ENCODE assay signal across 8 cellular contexts in genomic region chr2:99066075-99066557, GRCh38.
DNase-seq lines count a peak whose midpoint lies in the region; ATAC-seq and TF ChIP-seq lines count a peak whose summit lies in the region.

No MANE protein-coding gene starts in this region.

- in situ Hi-C loops in astrocyte of the cerebellum (cut with HindIII; ENCODE audit: low sequenced_read_pairs) = no loop called here

- ATAC-seq in GM19395 (IDR thresholded peaks at IDR 0.05; ENCODE audit: unreplicated experiment) (peak; percentile 48), HG03280 (IDR thresholded peaks at IDR 0.05; ENCODE audit: unreplicated experiment) (peak; percentile 62)

- peak; percentile 17 for TF ChIP-seq CTCF in astrocyte of the cerebellum (IDR thresholded peaks at IDR 0.05; ENCODE audit: low read depth, low read length, missing control alignments)

- no peak overlapping the region for H3K4me3 Mint-ChIP-seq in activated T-cell treated with anti-CD3 and anti-CD28 coated beads, Interleukin-2, amount 50 U/mL, for 24 hours

- H3K36me3 Mint-ChIP-seq in activated T-cell treated with anti-CD3 and anti-CD28 coated beads, Interleukin-2, amount 50 U/mL, for 24 hours (ENCODE audit: low read depth) = no peaks in the 10 kb centered on the region

- DNase-seq in DMS 273 treated with DMSO at 0.1 percent for 48 hours (lab: John Stamatoyannopoulos, UW) = peak; percentile 17
- peak; percentile 74 for DNase-seq in NCI-H2196 treated with DMSO at 0.1 percent for 48 hours (lab: John Stamatoyannopoulos, UW; ENCODE audit: unreplicated experiment)
- DNase-seq in astrocyte of the cerebellum (ENCODE audit: low read depth) = peak; percentile 26
- DNase-seq in iPS-NIHi11 (ENCODE audit: low spot score) = peak; percentile 29
- peak; percentile 24 for DNase-seq in stromal cell of bone marrow (ENCODE audit: low read depth)
- no peak for DNase-seq in activated T-cell treated with anti-CD3 and anti-CD28 coated beads, Interleukin-2, amount 50 U/mL, for 24 hours

- H3K27me3 Mint-ChIP-seq in activated T-cell treated with anti-CD3 and anti-CD28 coated beads, Interleukin-2, amount 50 U/mL, for 24 hours = no peaks in the 10 kb centered on the region

- H3K27ac Mint-ChIP-seq in activated T-cell treated with anti-CD3 and anti-CD28 coated beads, Interleukin-2, amount 50 U/mL, for 24 hours = no peak overlapping the region

- no peaks in the 10 kb centered on the region for H3K9me3 Mint-ChIP-seq in activated T-cell treated with anti-CD3 and anti-CD28 coated beads, Interleukin-2, amount 50 U/mL, for 24 hours

- H3K4me3 ChIP-seq in astrocyte of the cerebellum (ENCODE audit: low read depth, low read length) = no peak overlapping the region

- no peaks in the 10 kb centered on the region for H3K4me1 Mint-ChIP-seq in activated T-cell treated with anti-CD3 and anti-CD28 coated beads, Interleukin-2, amount 50 U/mL, for 24 hours (ENCODE audit: low read depth)
